ENCODE assay signal across 21 cellular contexts in the genomic region with DNA sequence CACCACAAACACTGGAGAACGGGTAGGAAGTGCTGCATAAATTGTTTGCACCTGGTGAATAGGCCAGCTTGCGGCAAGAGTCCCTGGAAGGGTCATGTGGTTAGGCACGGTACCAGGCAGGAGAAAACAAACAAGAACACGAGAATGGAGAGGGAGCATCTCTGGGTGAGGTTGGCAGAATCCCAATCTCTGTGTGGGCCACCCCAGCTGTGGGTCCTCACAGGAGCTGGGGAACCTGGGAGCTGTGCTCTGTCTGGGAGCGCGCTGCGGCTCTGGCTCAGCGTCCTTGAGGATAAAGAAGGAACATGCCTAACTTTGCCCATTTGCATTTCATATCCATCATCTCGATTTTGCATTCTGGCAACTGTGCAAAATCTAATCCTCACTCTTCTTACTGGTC.
"Had no signal": no experiment of that assay in that cellular context is flagged by ENCODE, and none has a peak within 500 bp of the region (broad histone marks: within the 10 kb centered on the region; RNA-seq: fewer than 3 reads in every experiment).

No MANE protein-coding gene starts in this region.

- ATAC-seq: gastrocnemius medialis, pancreas, psoas muscle had no signal

- DNase-seq: activated CD4-positive, alpha-beta memory T cell treated with anti-CD3 and anti-CD28 coated beads for 36 hours; activated CD4-positive, alpha-beta T cell treated with anti-CD3 and anti-CD28 coated beads for 4 hours; activated CD4-positive, CD25-positive, alpha-beta regulatory T cell; activated naive CD4-positive, alpha-beta T cell treated with anti-CD3 and anti-CD28 coated beads for 36 hours; activated T-cell treated with anti-CD3 and anti-CD28 coated beads, Interleukin-2, amount 50 U/mL, for 48 hours; amygdala; cortex of kidney; endodermal cell; esophagus squamous epithelium; gastrocnemius medialis; hippocampal formation; pancreas; spleen; stimulated activated CD4-positive, alpha-beta T cell treated with anti-CD3 and anti-CD28 coated beads, Interleukin-4, amount 100 ng/mL, for 1 hour; stimulated activated naive CD4-positive, alpha-beta T cell; testis; uterus had no signal

- H3K9me3 ChIP-seq: esophagus squamous epithelium, gastrocnemius medialis, neutrophil, pancreas, psoas muscle, right atrium auricular region, spleen, testis, uterus had no signal

- H3K4me1 ChIP-seq: gastrocnemius medialis, pancreas, psoas muscle, spleen, testis, uterus had no signal

- H3K36me3 ChIP-seq: cardiac muscle cell, esophagus squamous epithelium, gastrocnemius medialis, neutrophil, pancreas, right atrium auricular region, spleen, uterus had no signal

- H3K27me3 ChIP-seq: pancreas, right atrium auricular region, testis, uterus had no signal

- H3K27ac ChIP-seq: cardiac muscle cell, esophagus squamous epithelium, gastrocnemius medialis, neutrophil, pancreas, psoas muscle, right atrium auricular region, spleen, testis, uterus had no signal

- H3K4me3 ChIP-seq: cardiac muscle cell, esophagus squamous epithelium, gastrocnemius medialis, pancreas, psoas muscle, right atrium auricular region, spleen, testis, uterus had no signal
